17 cellular contexts compared by ENCODE assay signal in genomic region chr2:24912986-24913385, GRCh38. TPM values are rescaled to one million over a fixed set of nuclear protein-coding genes. Genes with fewer than 3 reads are reported as not detected.
DNase-seq lines count a peak whose midpoint lies in the region; ATAC-seq and TF ChIP-seq lines count a peak whose summit lies in the region.
"Had no signal": no experiment of that assay in that cellular context is flagged by ENCODE, and none has a peak within 500 bp of the region (broad histone marks: within the 10 kb centered on the region; RNA-seq: fewer than 3 reads in every experiment).

No MANE protein-coding gene starts in this region.

- H3K36me3 Mint-ChIP-seq in CD4-positive, alpha-beta T cell (ENCODE audit: low read depth): peaks cover 13% of the 10 kb centered on the region

- no peaks in the 10 kb centered on the region for H3K9me2 ChIP-seq in Loucy (replicated peaks; ENCODE audit: low read depth, low read length)

- peak overlapping the region; percentile 79 for H3K4me2 ChIP-seq in Loucy (ENCODE audit: low read depth, low read length, poor library complexity, severe bottlenecking)
- H3K4me2 ChIP-seq: BLaER1 treated with 17β-estradiol and CSF1 and Interleukin-3, amounts not matched to agents 10 nM and 100 nM had no signal

- intact Hi-C loops in CD4-positive, alpha-beta T cell (cut with DNase I, micrococcal nuclease): no loop called here
- intact Hi-C loops in posterior vena cava (cut with DNase I): loop anchor here in 1 of 2 donors (1.0 kb wide), 1 partner anchor 50 kb away; no protein-coding TSS in a partner anchor
- intact Hi-C loops in upper lobe of right lung (cut with DNase I): no loop called here

- H3F3A ChIP-seq in Loucy (ENCODE audit: low read depth): no peaks in the 10 kb centered on the region

- POLR2A ChIA-PET in CD4-positive, alpha-beta T cell (lab: Charles Lee): no interaction called here

- H3K9me3 ChIP-seq in CD4-positive, alpha-beta T cell (ENCODE audit: control insufficient read depth, low read length): no peaks in the 10 kb centered on the region
- H3K9me3 ChIP-seq in Loucy (ENCODE audit: insufficient read depth, low read depth, low read length) (no peaks in the 10 kb centered on the region), upper lobe of right lung (no peaks in the 10 kb centered on the region)

- ATAC-seq in CD4-positive, alpha-beta T cell (ENCODE audit: poor library complexity): no peak
- no peak for ATAC-seq in upper lobe of right lung
- ATAC-seq: PC-3 had no signal

- H3K36me3 ChIP-seq in Loucy (ENCODE audit: insufficient read depth, low read length) (no peaks in the 10 kb centered on the region), upper lobe of right lung (no peaks in the 10 kb centered on the region)

- H3K27ac ChIP-seq in CD4-positive, alpha-beta T cell (ENCODE audit: low read depth, low read length): no peak overlapping the region
- H3K27ac ChIP-seq in caudate nucleus (ENCODE audit: low read depth, low read length): peak overlapping the region; percentile 33
- no peak overlapping the region for H3K27ac ChIP-seq in upper lobe of right lung
- H3K27ac ChIP-seq: BLaER1 treated with 17β-estradiol and CSF1 and Interleukin-3, amounts not matched to agents 10 nM and 100 nM; RWPE1 had no signal

- no peaks in the 10 kb centered on the region for H3K27me3 ChIP-seq in CD4-positive, alpha-beta T cell (ENCODE audit: control insufficient read depth, insufficient read depth, low read length)
- no peaks in the 10 kb centered on the region for H3K27me3 ChIP-seq in Loucy (ENCODE audit: insufficient read depth, low read length, poor library complexity, severe bottlenecking)
- H3K27me3 ChIP-seq in upper lobe of right lung: no peaks in the 10 kb centered on the region
- H3K27me3 ChIP-seq: BLaER1 treated with 17β-estradiol and CSF1 and Interleukin-3, amounts not matched to agents 10 nM and 100 nM had no signal

- H3K4me3 ChIP-seq in Loucy (ENCODE audit: low read length, poor library complexity, severe bottlenecking) (no peak overlapping the region), upper lobe of right lung (no peak overlapping the region)
- H3K4me3 ChIP-seq: BLaER1 treated with 17β-estradiol and CSF1 and Interleukin-3, amounts not matched to agents 10 nM and 100 nM had no signal

- H3K9ac ChIP-seq in Loucy (ENCODE audit: low read depth, low read length, poor library complexity, severe bottlenecking): no peak overlapping the region
- H3K9ac ChIP-seq: BLaER1 treated with 17β-estradiol and CSF1 and Interleukin-3, amounts not matched to agents 10 nM and 100 nM had no signal

- CTCF ChIA-PET in CD4-positive, alpha-beta T cell (lab: Charles Lee): no interaction called here

- no peaks in the 10 kb centered on the region for H3K9me3 Mint-ChIP-seq in CD4-positive, alpha-beta T cell

- H4K20me1 ChIP-seq in Loucy (ENCODE audit: insufficient read depth, low read length, poor library complexity, severe bottlenecking): peaks cover 53% of the 10 kb centered on the region

- no peak for DNase-seq in CD4-positive, alpha-beta T cell
- DNase-seq in caudate nucleus (lab: John Stamatoyannopoulos, UW) (no peak), posterior vena cava (ENCODE audit: low spot score) (peak; percentile 38), 8988T (no peak), cortex of kidney (lab: John Stamatoyannopoulos, UW) (no peak), upper lobe of right lung (no peak)
- DNase-seq: DMS79, GOT3, KBM-7, MV-4-11, NCI-H1417 treated with DMSO at 0.1 percent for 48 hours, NCI-H1930, NCI-H774, PC-3 had no signal

- peak overlapping the region; percentile 11 for H3K4me3 Mint-ChIP-seq in CD4-positive, alpha-beta T cell

- peaks cover 46% of the 10 kb centered on the region for H3K4me1 ChIP-seq in Loucy (ENCODE audit: insufficient read depth, low read length, poor library complexity, severe bottlenecking)
- no peaks in the 10 kb centered on the region for H3K4me1 ChIP-seq in upper lobe of right lung

- no peak for TF ChIP-seq CTCF in CD4-positive, alpha-beta T cell (IDR thresholded peaks at IDR 0.05)
- TF ChIP-seq CTCF in Loucy (conservative IDR thresholded peaks at IDR 0.05; ENCODE audit: low read length): no peak
- TF ChIP-seq CTCF in upper lobe of right lung (IDR thresholded peaks at IDR 0.05): no peak

- no peak overlapping the region for H3K27ac Mint-ChIP-seq in CD4-positive, alpha-beta T cell

- H3K79me2 ChIP-seq in Loucy (ENCODE audit: insufficient read depth, low read length): peaks cover 97% of the 10 kb centered on the region

- H3K27me3 Mint-ChIP-seq in CD4-positive, alpha-beta T cell: no peaks in the 10 kb centered on the region

- H3K4me1 Mint-ChIP-seq in CD4-positive, alpha-beta T cell (ENCODE audit: low read depth): peaks cover 22% of the 10 kb centered on the region

- no peak overlapping the region for H2AFZ ChIP-seq in Loucy (ENCODE audit: low read length)

RNA-seq across cellular contexts. Expression of gene ADCY3, which starts 7.1 kb away (rescaled TPM):
- total RNA-seq in CD4-positive, alpha-beta T cell: 10 to 100 TPM; 28.1 to 31.4 TPM
- 100 to 1,000 TPM in 1 of 2 donors, 10 to 100 TPM in 1; 99.5 to 129 TPM for total RNA-seq in posterior vena cava
- 37.0 TPM for total RNA-seq in upper lobe of right lung

RNA-seq across cellular contexts. Expression of gene DNAJC27, which starts 58.8 kb away (rescaled TPM):
- 10 to 100 TPM; 20.0 to 23.1 TPM for total RNA-seq in CD4-positive, alpha-beta T cell
- total RNA-seq in posterior vena cava (1 to 10 TPM; 5.6 to 7.2 TPM), upper lobe of right lung (7.5 TPM)
